In the genomic region with DNA sequence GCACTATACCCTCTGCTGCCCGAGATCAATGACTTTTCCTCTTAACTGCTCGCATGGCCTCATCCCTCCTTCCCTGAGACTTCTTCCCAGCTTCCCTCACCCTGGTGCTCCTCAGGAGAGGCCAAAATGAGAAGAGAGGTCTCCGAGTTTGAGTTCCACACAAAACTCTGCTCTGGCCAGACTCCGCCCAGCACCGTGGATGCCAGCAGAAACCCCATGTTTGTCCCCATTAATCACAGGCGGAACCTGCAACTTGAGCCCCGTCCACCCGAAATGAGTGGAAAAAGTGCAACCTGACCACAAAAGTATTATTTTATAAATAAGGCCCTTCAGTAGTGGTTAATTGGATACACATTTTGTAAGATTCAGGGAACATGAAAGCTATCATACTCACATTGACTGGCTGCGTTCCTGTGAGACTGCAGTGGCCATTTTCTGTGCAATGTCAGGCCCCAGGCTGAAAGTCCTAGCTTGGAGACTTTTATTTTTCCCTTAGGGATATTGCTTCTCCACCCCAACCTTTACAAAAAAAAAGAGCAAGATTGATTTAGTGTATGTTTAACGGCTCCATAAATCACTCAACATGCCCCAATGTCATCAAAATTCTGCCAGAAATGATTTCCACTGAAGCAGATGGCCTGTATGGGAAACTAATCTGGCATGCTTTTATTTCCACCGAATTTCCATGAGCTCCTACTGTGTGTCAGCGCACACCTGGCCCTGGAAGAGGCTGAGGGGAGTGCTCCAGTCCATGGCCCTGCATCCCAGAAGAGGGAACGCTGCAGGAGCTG, we compare ENCODE assay signal across 9 cellular contexts.
"Had no signal": no experiment of that assay in that cellular context is flagged by ENCODE, and none has a peak within 500 bp of the region (broad histone marks: within the 10 kb centered on the region; RNA-seq: fewer than 3 reads in every experiment).

No MANE protein-coding gene starts in this region.

- DNase-seq: H9, HCEC 1CT, HFFc6, IMR-90, KG1 had no signal

- ATAC-seq: GM23338, K562 had no signal

- H3K27ac Mint-ChIP-seq: GM23338, H9, HFFc6 had no signal

- H3K4me3 Mint-ChIP-seq: GM23338, H9, HFFc6 had no signal

- H3K4me3 ChIP-seq: GM23338, K562 had no signal

- FAIRE-seq: H1, H54, K562 had no signal

- H3K4me2 ChIP-seq: GM23338 had no signal

- H2AFZ ChIP-seq: GM23338 had no signal

- H3K9me3 Mint-ChIP-seq: GM23338, H9, HFFc6 had no signal
